In genomic region chr10:95467162-95467599, GRCh38 we compare ENCODE assay signal across 10 cellular contexts.
A peak's percentile ranks its signal among the peaks of the same experiment; 100 is the strongest.
DNase-seq lines count a peak whose midpoint lies in the region; ATAC-seq, FAIRE-seq and TF ChIP-seq lines count a peak whose summit lies in the region.
"Had no signal": no experiment of that assay in that cellular context is flagged by ENCODE, and none has a peak within 500 bp of the region (broad histone marks: within the 10 kb centered on the region; RNA-seq: fewer than 3 reads in every experiment).

No MANE protein-coding gene starts in this region.

- no peaks in the 10 kb centered on the region for H3K9me1 ChIP-seq in endothelial cell of umbilical vein (replicated peaks; ENCODE audit: control insufficient read depth, extremely low read depth, insufficient read depth, low read length)

- peak; percentile 81 for ATAC-seq in mucosa of descending colon
- no peak for ATAC-seq in stimulated activated naive CD8-positive, alpha-beta T cell treated with anti-CD3 and anti-CD28 coated beads, Interleukin-15, amount 100 ng/mL, for 72 hours

- no peak for TF ChIP-seq POLR2A in endothelial cell of umbilical vein (IDR thresholded peaks at IDR 0.05; ENCODE audit: low read depth, low read length)

- peaks cover 8% of the 10 kb centered on the region for H3K4me1 ChIP-seq in endothelial cell of umbilical vein (ENCODE audit: control insufficient read depth, extremely low read depth, insufficient read depth, low read length)
- peaks cover 15% of the 10 kb centered on the region for H3K4me1 ChIP-seq in mucosa of descending colon (ENCODE audit: low read depth)

- H3K27me3 Mint-ChIP-seq in stimulated activated naive CD8-positive, alpha-beta T cell treated with anti-CD3 and anti-CD28 coated beads, Interleukin-15, amount 100 ng/mL, for 72 hours, result peaks cover 7% of the 10 kb centered on the region

- no peaks in the 10 kb centered on the region for H3K9me3 ChIP-seq in endothelial cell of umbilical vein (replicated peaks; ENCODE audit: control insufficient read depth, insufficient read depth, low read length)
- H3K9me3 ChIP-seq in mucosa of descending colon, result no peaks in the 10 kb centered on the region
- H3K9me3 ChIP-seq: adrenal gland had no signal

- no peak overlapping the region for H3K4me2 ChIP-seq in endothelial cell of umbilical vein (ENCODE audit: insufficient read depth, low read length)

- BruUV-seq in endothelial cell of umbilical vein (replicated peaks; lab: Mats Ljungman, UMichigan), result no TSS peak

- H4K20me1 ChIP-seq in endothelial cell of umbilical vein (replicated peaks; ENCODE audit: control insufficient read depth, extremely low read depth, insufficient read depth, low read length), result no peaks in the 10 kb centered on the region

- H3K4me3 ChIP-seq in endothelial cell of umbilical vein (replicated peaks in 1 of 3; ENCODE audit: insufficient read depth in 1 of 3, low read depth in 1 of 3, low read length in 3 of 3) (no peak overlapping the region), mucosa of descending colon (peak overlapping the region; percentile 4)
- H3K4me3 ChIP-seq: adrenal gland had no signal

- no peaks in the 10 kb centered on the region for H3K79me2 ChIP-seq in endothelial cell of umbilical vein (ENCODE audit: control insufficient read depth, insufficient read depth, low read length)

- peaks cover 0 to 2% of the 10 kb centered on the region in 2 experiments for H3K27me3 ChIP-seq in endothelial cell of umbilical vein (ENCODE audit: control insufficient read depth in 2 of 2, insufficient read depth in 2 of 2, low read length in 2 of 2)
- H3K27me3 ChIP-seq: adrenal gland had no signal

- CTCF ChIA-PET in endothelial cell of umbilical vein (lab: Charles Lee), result interaction anchor here (0.6 to 1.7 kb wide), 5 partner anchors 10 to 132 kb away, joined by 3 to 8 read pairs (median 3); no protein-coding TSS in a partner anchor

- no peak overlapping the region for H3K4me3 Mint-ChIP-seq in stimulated activated naive CD8-positive, alpha-beta T cell treated with anti-CD3 and anti-CD28 coated beads, Interleukin-15, amount 100 ng/mL, for 72 hours

- dilution Hi-C loops in endothelial cell of umbilical vein (cut with MboI; ENCODE audit: extremely low pct_ligation_motif_present, low sequenced_read_pairs), result no loop called here

- no peaks in the 10 kb centered on the region for H3K9me3 Mint-ChIP-seq in stimulated activated naive CD8-positive, alpha-beta T cell treated with anti-CD3 and anti-CD28 coated beads, Interleukin-15, amount 100 ng/mL, for 72 hours

- POLR2A ChIA-PET in endothelial cell of umbilical vein (lab: Charles Lee), result no interaction called here

- no peak overlapping the region for H3K27ac Mint-ChIP-seq in stimulated activated naive CD8-positive, alpha-beta T cell treated with anti-CD3 and anti-CD28 coated beads, Interleukin-15, amount 100 ng/mL, for 72 hours

- H3K36me3 ChIP-seq in endothelial cell of umbilical vein (ENCODE audit: control insufficient read depth in 2 of 2, extremely low read depth in 1 of 2, insufficient read depth in 2 of 2, low read length in 2 of 2), result no peaks in the 10 kb centered on the region
- no peaks in the 10 kb centered on the region for H3K36me3 ChIP-seq in mucosa of descending colon (ENCODE audit: low read depth)
- H3K36me3 ChIP-seq: adrenal gland had no signal

- TF ChIP-seq CTCF in endothelial cell of umbilical vein (IDR thresholded peaks at IDR 0.05; ENCODE audit: extremely low read depth in 1 of 2, insufficient read depth in 1 of 2, low read depth in 1 of 2, low read length in 2 of 2), result peak; percentile 8 to 54
- TF ChIP-seq CTCF in mucosa of descending colon (IDR thresholded peaks at IDR 0.05), result no peak

- FAIRE-seq in endothelial cell of umbilical vein (lab: Jason Lieb, UNC), result peak; percentile 84
- FAIRE-seq: urothelium cell line had no signal

- H2AFZ ChIP-seq in endothelial cell of umbilical vein (ENCODE audit: low read depth, low read length), result peak overlapping the region; percentile 63

- intact Hi-C loops in endothelial cell of umbilical vein (cut with micrococcal nuclease) (loop anchor here (1.0 to 2.0 kb wide), 2 partner anchors 20 to 94 kb away; partner anchors contain the start of gene SORBS1), mucosa of descending colon (cut with DNase I, micrococcal nuclease) (no loop called here)

- no peak overlapping the region for H3K9ac ChIP-seq in endothelial cell of umbilical vein (replicated peaks; ENCODE audit: extremely low read depth, insufficient read depth, low read length)

- peak; percentile 45 for DNase-seq in COLO829 (ENCODE audit: low spot score)
- peak; percentile 9 for DNase-seq in NCI-H526 treated with DMSO at 0.1 percent for 48 hours (lab: John Stamatoyannopoulos, UW)
- DNase-seq in endothelial cell of umbilical vein (ENCODE audit: low read depth, low spot score), result peak; percentile 81
- peak; percentile 57 to 63 (median 61) for DNase-seq in mucosa of descending colon
- DNase-seq in NCI-H1092 (lab: John Stamatoyannopoulos, UW), result no peak
- no peak for DNase-seq in stimulated activated naive CD8-positive, alpha-beta T cell treated with anti-CD3 and anti-CD28 coated beads, Interleukin-15, amount 100 ng/mL, for 72 hours
- DNase-seq in SHP77 (lab: John Stamatoyannopoulos, UW), result no peak
- no peak for DNase-seq in NCI-H524 treated with DMSO at 0.1 percent for 48 hours (lab: John Stamatoyannopoulos, UW)

- H3K27ac ChIP-seq in endothelial cell of umbilical vein (ENCODE audit: insufficient read depth, low read depth, low read length), result no peak overlapping the region
- H3K27ac ChIP-seq: adrenal gland had no signal

- peaks cover 5% of the 10 kb centered on the region for H3K4me1 Mint-ChIP-seq in stimulated activated naive CD8-positive, alpha-beta T cell treated with anti-CD3 and anti-CD28 coated beads, Interleukin-15, amount 100 ng/mL, for 72 hours

TF ChIP-seq in endothelial cell of umbilical vein, 7 proteins besides CTCF, POLR2A, EP300 and RAD21:
- no peak for TF ChIP-seq EZH2 (IDR thresholded peaks at IDR 0.05; ENCODE audit: borderline replicate concordance, low read depth, low read length, severe bottlenecking)
- TF ChIP-seq MYC (IDR thresholded peaks at IDR 0.05; ENCODE audit: low read depth, low read length), result no peak
- no peak for TF ChIP-seq JUN (IDR thresholded peaks at IDR 0.05; ENCODE audit: borderline replicate concordance, insufficient read depth, insufficient read length, low read depth)
- no peak for TF ChIP-seq FOS (IDR thresholded peaks at IDR 0.05; ENCODE audit: borderline replicate concordance, insufficient read depth, low read length)
- TF ChIP-seq GATA2 (IDR thresholded peaks at IDR 0.05; ENCODE audit: insufficient read depth, insufficient read length, low read depth, low read length), result no peak
- no peak for TF ChIP-seq POLR2AphosphoS5 (IDR thresholded peaks at IDR 0.05; ENCODE audit: insufficient read depth, low read depth, low read length)
- TF ChIP-seq MAX (IDR thresholded peaks at IDR 0.05; ENCODE audit: insufficient read depth, insufficient read length), result no peak

Comparison
In these comparisons a context has a peak if more than half of its experiments do, and no peak if none do; other contexts are left out.
1. DNase-seq: peak in COLO829 (single experiment), NCI-H526 treated with DMSO at 0.1 percent for 48 hours (single experiment), endothelial cell of umbilical vein (single experiment) and mucosa of descending colon (3 of 3); none in NCI-H1092 (single experiment), stimulated activated naive CD8-positive, alpha-beta T cell treated with anti-CD3 and anti-CD28 coated beads, Interleukin-15, amount 100 ng/mL, for 72 hours (0 of 2), SHP77 (0 of 2) and NCI-H524 treated with DMSO at 0.1 percent for 48 hours (single experiment).